8 cellular contexts compared by ENCODE assay signal in the genomic region with DNA sequence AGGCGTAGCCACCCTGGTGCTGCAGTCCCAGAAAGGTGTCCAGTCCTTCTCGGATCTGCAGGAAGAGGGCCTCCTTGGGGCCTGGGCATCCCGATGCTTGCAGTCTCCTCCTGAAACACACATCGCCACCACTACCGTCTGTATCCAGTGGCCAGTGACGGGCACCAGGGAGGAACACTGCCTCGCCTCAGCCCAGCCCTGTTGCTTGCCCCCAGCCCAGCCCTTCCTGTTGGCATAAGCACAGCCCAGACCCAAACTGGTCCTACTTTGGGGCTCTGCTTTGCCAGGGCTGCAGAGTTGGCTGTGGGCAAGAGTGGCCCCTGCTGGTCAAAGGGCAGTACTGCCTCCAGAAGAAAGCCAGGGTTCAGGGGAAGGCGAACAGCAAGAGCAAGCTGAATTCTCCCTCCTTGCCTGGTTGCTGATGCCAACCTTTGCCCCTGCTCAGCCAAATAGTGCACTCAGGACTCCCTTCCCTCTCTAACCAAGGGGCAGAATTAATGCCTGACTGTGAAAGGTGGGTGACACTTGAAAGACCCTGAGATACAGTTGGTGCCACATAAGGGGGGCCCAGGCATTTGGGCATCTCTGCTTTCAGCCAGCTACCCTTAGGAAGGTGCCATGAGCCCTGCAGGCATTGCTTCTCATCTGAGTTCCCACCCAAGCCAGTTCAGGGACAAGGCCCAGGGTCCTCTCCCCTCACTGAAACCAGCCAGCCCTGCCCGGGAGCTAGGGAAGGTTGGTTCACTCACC. TPM values are rescaled to one million over a fixed set of nuclear protein-coding genes. Genes with fewer than 3 reads are reported as not detected.
DNase-seq lines count a peak whose midpoint lies in the region; ATAC-seq, FAIRE-seq and TF ChIP-seq lines count a peak whose summit lies in the region.

No MANE protein-coding gene starts in this region.

- no peak overlapping the region for H3K27ac Mint-ChIP-seq in CD8-positive, alpha-beta T cell

- H3K9me3 ChIP-seq in CD8-positive, alpha-beta T cell (ENCODE audit: low read length), result no peaks in the 10 kb centered on the region
- no peaks in the 10 kb centered on the region for H3K9me3 ChIP-seq in mammary epithelial cell (replicated peaks; ENCODE audit: insufficient read depth, low read length)
- H3K9me3 ChIP-seq in keratinocyte (ENCODE audit: control insufficient read depth, low read depth, low read length), result no peaks in the 10 kb centered on the region

- H3K4me2 ChIP-seq in mammary epithelial cell (ENCODE audit: insufficient read depth, low read depth, low read length) (peak overlapping the region; percentile 42), keratinocyte (ENCODE audit: control insufficient read depth, extremely low read depth, insufficient read depth, low read depth, low read length) (no peak overlapping the region)

- no peak for FAIRE-seq in H54 (lab: Jason Lieb, UNC)
- FAIRE-seq in keratinocyte (lab: Jason Lieb, UNC), result peak; percentile 65

- no peak overlapping the region for H3K9ac ChIP-seq in mammary epithelial cell (ENCODE audit: insufficient read depth, low read length)
- H3K9ac ChIP-seq in keratinocyte (ENCODE audit: control insufficient read depth, extremely low read depth, insufficient read depth, low read length), result no peak overlapping the region

- H3K27me3 Mint-ChIP-seq in CD8-positive, alpha-beta T cell (ENCODE audit: low read depth), result no peaks in the 10 kb centered on the region

- H3K4me3 Mint-ChIP-seq in CD8-positive, alpha-beta T cell, result no peak overlapping the region

- DNase-seq in CD8-positive, alpha-beta T cell, result peak; percentile 64 to 89 (median 75)
- DNase-seq in H54 (ENCODE audit: insufficient read length, low spot score) (peak; percentile 64), NCI-H2029 treated with DMSO at 0.1 percent for 48 hours (lab: John Stamatoyannopoulos, UW) (peak; percentile 7), mammary epithelial cell (peak; percentile 59), keratinocyte (ENCODE audit: low read depth, low spot score) (no peak)
- peak; percentile 59 to 65 for DNase-seq in stimulated activated CD4-positive, alpha-beta T cell treated with anti-CD3 and anti-CD28 coated beads, Interleukin-12 subunit alpha, Interleukin-12 subunit beta, amount 100 ng/mL, for 24 hours (ENCODE audit: low read depth in 2 of 2)

- peak; percentile 97 for TF ChIP-seq CTCF in CD8-positive, alpha-beta T cell (IDR thresholded peaks at IDR 0.05)
- TF ChIP-seq CTCF in VCaP (conservative IDR thresholded peaks at IDR 0.05), result peak; percentile 96
- peak; percentile 99 for TF ChIP-seq CTCF in mammary epithelial cell (conservative IDR thresholded peaks at IDR 0.05 in 1 of 2, IDR thresholded peaks at IDR 0.05 in 1 of 2; ENCODE audit: extremely low read depth in 1 of 2, insufficient read depth in 1 of 2, low read depth in 1 of 2, low read length in 2 of 2)
- peak; percentile 98 for TF ChIP-seq CTCF in keratinocyte (optimal IDR thresholded peaks at IDR 0.05 in 1 of 3, IDR thresholded peaks at IDR 0.05 in 1 of 3, conservative IDR thresholded peaks at IDR 0.05 in 1 of 3; ENCODE audit: extremely low read depth in 1 of 3, insufficient read depth in 2 of 3, low read length in 3 of 3)

- in situ Hi-C loops in mammary epithelial cell (cut with MboI; ENCODE audit: low sequenced_read_pairs in 2 of 2), result no loop called here

- no peaks in the 10 kb centered on the region for H3K27me3 ChIP-seq in CD8-positive, alpha-beta T cell (ENCODE audit: insufficient read depth, low read length)
- H3K27me3 ChIP-seq in mammary epithelial cell (ENCODE audit: insufficient read depth, low read length) (no peaks in the 10 kb centered on the region), keratinocyte (ENCODE audit: control insufficient read depth, extremely low read depth, insufficient read depth, low read length) (no peaks in the 10 kb centered on the region)

- no peaks in the 10 kb centered on the region for H4K20me1 ChIP-seq in mammary epithelial cell (ENCODE audit: insufficient read depth, low read length)
- H4K20me1 ChIP-seq in keratinocyte (ENCODE audit: control insufficient read depth, extremely low read depth, insufficient read depth, low read length), result no peaks in the 10 kb centered on the region

- no peak for TF ChIP-seq POLR2A in H54 (IDR thresholded peaks at IDR 0.05; ENCODE audit: low read depth, low read length)

- peaks cover 9% of the 10 kb centered on the region for H3K4me1 Mint-ChIP-seq in CD8-positive, alpha-beta T cell (ENCODE audit: low read depth)

- 30% methylated on average over 5 of the region's 9 CpGs for WGBS in mammary epithelial cell (ENCODE audit: low coverage, missing lambda C conversion rate)

- no peaks in the 10 kb centered on the region for H3K9me3 Mint-ChIP-seq in CD8-positive, alpha-beta T cell

- dilution Hi-C loops in mammary epithelial cell (cut with HindIII; ENCODE audit: low sequenced_read_pairs), result no loop called here
- dilution Hi-C loops in keratinocyte (cut with MboI; ENCODE audit: extremely low pct_ligation_motif_present, low sequenced_read_pairs), result no loop called here

- ATAC-seq in CD8-positive, alpha-beta T cell, result peak; percentile 100
- ATAC-seq in GM19395 (IDR thresholded peaks at IDR 0.05; ENCODE audit: unreplicated experiment), result no peak

- peaks cover 7% of the 10 kb centered on the region for H3K4me1 ChIP-seq in CD8-positive, alpha-beta T cell (ENCODE audit: insufficient read depth, low read length)
- H3K4me1 ChIP-seq in mammary epithelial cell (ENCODE audit: insufficient read depth, low read length), result peaks cover 14% of the 10 kb centered on the region
- H3K4me1 ChIP-seq in keratinocyte (ENCODE audit: control insufficient read depth, extremely low read depth, insufficient read depth, low read length), result peaks cover 3% of the 10 kb centered on the region

- H3K79me2 ChIP-seq in mammary epithelial cell (ENCODE audit: insufficient read depth, low read length) (no peaks in the 10 kb centered on the region), keratinocyte (ENCODE audit: control insufficient read depth, insufficient read depth, low read length) (no peaks in the 10 kb centered on the region)

- H3K27ac ChIP-seq in CD8-positive, alpha-beta T cell (ENCODE audit: low read depth, low read length), result no peak overlapping the region
- H3K27ac ChIP-seq in VCaP, result peak overlapping the region; percentile 39
- no peak overlapping the region for H3K27ac ChIP-seq in mammary epithelial cell (ENCODE audit: insufficient read depth, low read depth, low read length)
- no peak overlapping the region for H3K27ac ChIP-seq in keratinocyte (ENCODE audit: control insufficient read depth, insufficient read depth, low read length)

- POLR2A ChIA-PET in CD8-positive, alpha-beta T cell (lab: Charles Lee), result interaction anchor here (0.7 to 2.1 kb wide), 7 partner anchors 8 to 59 kb away, joined by 3 to 11 read pairs (median 4); partner anchors contain the start of genes ARHGEF2 and KHDC4

- H2AFZ ChIP-seq in mammary epithelial cell (ENCODE audit: low read depth, low read length) (peak overlapping the region; percentile 79), keratinocyte (ENCODE audit: control insufficient read depth, low read length) (peak overlapping the region; percentile 28)

- H3K36me3 ChIP-seq in CD8-positive, alpha-beta T cell (ENCODE audit: insufficient read depth, low read length), result no peaks in the 10 kb centered on the region
- H3K36me3 ChIP-seq in mammary epithelial cell (ENCODE audit: insufficient read depth, low read length) (no peaks in the 10 kb centered on the region), keratinocyte (ENCODE audit: control insufficient read depth in 2 of 2, extremely low read depth in 1 of 2, insufficient read depth in 2 of 2, low read length in 2 of 2) (no peaks in the 10 kb centered on the region)

- no peak overlapping the region for H3K4me3 ChIP-seq in CD8-positive, alpha-beta T cell (ENCODE audit: low read depth, low read length)
- H3K4me3 ChIP-seq in mammary epithelial cell (replicated peaks in 1 of 3; ENCODE audit: insufficient read depth in 1 of 3, low read depth in 2 of 3, low read length in 3 of 3) (no peak overlapping the region), keratinocyte (ENCODE audit: control insufficient read depth in 2 of 3, extremely low read depth in 1 of 3, insufficient read depth in 2 of 3, low read depth in 1 of 3, low read length in 3 of 3) (no peak overlapping the region)

- no TSS peak for BruUV-seq in mammary epithelial cell (replicated peaks; lab: Mats Ljungman, UMichigan)

- H3K9me1 ChIP-seq in keratinocyte (ENCODE audit: control insufficient read depth, extremely low read depth, insufficient read depth, low read length), result no peaks in the 10 kb centered on the region

- CTCF ChIA-PET in CD8-positive, alpha-beta T cell (lab: Charles Lee), result interaction anchor here (0.6 to 6.5 kb wide), 40 partner anchors 9 to 352 kb away, joined by 3 to 74 read pairs (median 4); partner anchors contain the start of genes ARHGEF2, GON4L, KHDC4 and RXFP4
- CTCF ChIA-PET in mammary epithelial cell (lab: Charles Lee; ENCODE audit: low non-redundant PET), result interaction anchor here (0.5 to 1.6 kb wide), 7 partner anchors 12 to 261 kb away, joined by 3 to 23 read pairs (median 4); no protein-coding TSS in a partner anchor

- intact Hi-C loops in CD8-positive, alpha-beta T cell (cut with DNase I, micrococcal nuclease), result loop anchor here (1.0 kb wide), 7 partner anchors 13 to 130 kb away; partner anchors contain the start of genes KHDC4 (in 2 of the 2), RIT1 (in 1 of the 2) and SYT11 (in 1 of the 2)
- intact Hi-C loops in mammary epithelial cell (cut with micrococcal nuclease), result loop anchor here (1.0 to 5.0 kb wide), 4 partner anchors 27 to 227 kb away; partner anchors contain the start of gene KHDC4

- H3K36me3 Mint-ChIP-seq in CD8-positive, alpha-beta T cell, result no peaks in the 10 kb centered on the region

RNA-seq across cellular contexts. Expression of gene ARHGEF2, which starts 11.1 kb away (rescaled TPM):
- 10 to 100 TPM; 51.6 to 52.3 TPM for total RNA-seq in CD8-positive, alpha-beta T cell
- total RNA-seq in mammary epithelial cell, result 100 to 1,000 TPM in 1 of 2 donors, 10 to 100 TPM in 1; 79.4 to 161 TPM
- polyA plus RNA-seq in mammary epithelial cell (69.9 TPM), keratinocyte (27.8 to 39.2 TPM (median 38.7 TPM) in 3 replicates)
- polyA minus RNA-seq in mammary epithelial cell (60.4 TPM), keratinocyte (32.7 to 61.5 TPM (median 50.0 TPM) in 3 replicates)
- polyA plus RNA-seq in keratinocyte (2011; ENCODE audit: low read depth), result 46.0 TPM
- polyA plus RNA-seq in keratinocyte (2011; cell fraction: cytosol; rRNA removed), result 26.3 and 43.5 TPM in 2 replicates
- 109 and 131 TPM in 2 replicates for polyA plus RNA-seq in keratinocyte (2011; cell fraction: nucleus; rRNA removed)
- polyA plus RNA-seq in keratinocyte (2012; ENCODE audit: low replicate concordance), result 24.2 and 34.9 TPM in 2 replicates
- 18.2 TPM for polyA minus RNA-seq in keratinocyte (2011; cell fraction: cytosol; rRNA and poly(A)+ RNA removed)
- polyA minus RNA-seq in keratinocyte (2011; cell fraction: nucleus; rRNA and poly(A)+ RNA removed), result 27.5 and 29.3 TPM in 2 replicates

RNA-seq across cellular contexts. Expression of gene SSR2, which starts 31.3 kb away (rescaled TPM):
- 100 to 1,000 TPM; 208 to 212 TPM for total RNA-seq in CD8-positive, alpha-beta T cell
- 100 to 1,000 TPM; 158 to 195 TPM for total RNA-seq in mammary epithelial cell
- polyA plus RNA-seq in mammary epithelial cell (511 TPM), keratinocyte (295 to 363 TPM (median 302 TPM) in 3 replicates)
- polyA minus RNA-seq in mammary epithelial cell (194 TPM), keratinocyte (159 to 275 TPM (median 179 TPM) in 3 replicates)
- polyA plus RNA-seq in keratinocyte (2011; ENCODE audit: low read depth), result 145 TPM
- polyA plus RNA-seq in keratinocyte (2011; cell fraction: cytosol; rRNA removed), result 261 and 273 TPM in 2 replicates
- polyA plus RNA-seq in keratinocyte (2011; cell fraction: nucleus; rRNA removed), result 277 and 326 TPM in 2 replicates
- 124 and 166 TPM in 2 replicates for polyA plus RNA-seq in keratinocyte (2012; ENCODE audit: low replicate concordance)
- polyA minus RNA-seq in keratinocyte (2011; cell fraction: cytosol; rRNA and poly(A)+ RNA removed), result 98.0 TPM
- 56.3 and 75.2 TPM in 2 replicates for polyA minus RNA-seq in keratinocyte (2011; cell fraction: nucleus; rRNA and poly(A)+ RNA removed)

RNA-seq across cellular contexts. Expression of gene RXFP4, which starts 48.0 kb away (rescaled TPM):
- total RNA-seq in CD8-positive, alpha-beta T cell, result not detected
- total RNA-seq in mammary epithelial cell, result not detected
- polyA plus RNA-seq in mammary epithelial cell (0.07 TPM), keratinocyte (not detected in 3 replicates)
- polyA minus RNA-seq in mammary epithelial cell (not detected), keratinocyte (not detected in 3 replicates)
- not detected for polyA plus RNA-seq in keratinocyte (2011; ENCODE audit: low read depth)
- polyA plus RNA-seq in keratinocyte (2011; cell fraction: cytosol; rRNA removed), result not detected in 2 replicates
- not detected in 2 replicates for polyA plus RNA-seq in keratinocyte (2011; cell fraction: nucleus; rRNA removed)
- 0.13 TPM in 1 of 2 replicates, not detected in the other for polyA plus RNA-seq in keratinocyte (2012; ENCODE audit: low replicate concordance)
- not detected for polyA minus RNA-seq in keratinocyte (2011; cell fraction: cytosol; rRNA and poly(A)+ RNA removed)
- not detected in 2 replicates for polyA minus RNA-seq in keratinocyte (2011; cell fraction: nucleus; rRNA and poly(A)+ RNA removed)

RNA-seq across cellular contexts. Expression of gene KHDC4, which starts 55.2 kb away (rescaled TPM):
- 10 to 100 TPM; 47.4 to 54.6 TPM for total RNA-seq in CD8-positive, alpha-beta T cell
- 10 to 100 TPM; 35.3 to 56.5 TPM for total RNA-seq in mammary epithelial cell
- polyA plus RNA-seq in mammary epithelial cell, result 28.9 TPM
- polyA minus RNA-seq in mammary epithelial cell, result 41.3 TPM
- polyA plus RNA-seq in keratinocyte, result 31.6 to 61.0 TPM (median 51.3 TPM) in 3 replicates
- 12.1 TPM for polyA plus RNA-seq in keratinocyte (2011; ENCODE audit: low read depth)
- 14.9 and 23.2 TPM in 2 replicates for polyA plus RNA-seq in keratinocyte (2011; cell fraction: cytosol; rRNA removed)
- polyA plus RNA-seq in keratinocyte (2011; cell fraction: nucleus; rRNA removed), result 164 and 203 TPM in 2 replicates
- 13.7 and 43.9 TPM in 2 replicates for polyA plus RNA-seq in keratinocyte (2012; ENCODE audit: low replicate concordance)
- 23.6 to 71.5 TPM (median 61.3 TPM) in 3 replicates for polyA minus RNA-seq in keratinocyte
- polyA minus RNA-seq in keratinocyte (2011; cell fraction: cytosol; rRNA and poly(A)+ RNA removed), result 16.3 TPM
- polyA minus RNA-seq in keratinocyte (2011; cell fraction: nucleus; rRNA and poly(A)+ RNA removed), result 45.5 and 75.0 TPM in 2 replicates
